In the genomic region with DNA sequence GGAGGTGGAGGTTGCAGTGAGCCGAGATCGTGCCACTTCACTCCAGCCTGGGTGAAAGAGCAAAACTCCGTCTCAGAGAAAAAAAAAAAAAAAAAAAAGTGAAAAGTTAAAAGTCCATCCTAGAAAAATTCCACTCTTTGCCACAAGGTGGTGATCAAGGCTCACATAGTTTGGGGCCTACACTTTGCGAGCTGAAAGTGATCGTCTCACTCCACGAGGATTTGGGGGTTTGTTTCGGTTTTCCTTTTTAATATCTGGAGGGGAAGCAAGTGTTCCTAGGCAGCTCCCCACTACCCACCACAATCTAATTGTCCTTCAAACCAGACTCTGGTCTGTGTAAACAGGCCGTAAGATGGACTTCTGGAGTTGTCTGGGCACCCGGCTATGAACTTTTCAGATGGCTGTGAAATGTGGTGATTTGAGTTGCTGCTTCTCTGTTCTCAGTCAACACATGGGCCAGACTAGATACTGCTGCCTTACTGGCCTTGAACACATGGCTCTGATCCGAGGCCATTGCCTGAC, we compare ENCODE assay signal across 1 cellular context.
TF ChIP-seq lines count a peak whose summit lies in the region.

No MANE protein-coding gene starts in this region.

TF ChIP-seq in SK-N-SH treated with all-trans-retinoic acid at 6 μM for 48 hours, 23 proteins besides CTCF, POLR2A, EP300 and RAD21 (continued from another document):
- TF ChIP-seq, protein P1, sequence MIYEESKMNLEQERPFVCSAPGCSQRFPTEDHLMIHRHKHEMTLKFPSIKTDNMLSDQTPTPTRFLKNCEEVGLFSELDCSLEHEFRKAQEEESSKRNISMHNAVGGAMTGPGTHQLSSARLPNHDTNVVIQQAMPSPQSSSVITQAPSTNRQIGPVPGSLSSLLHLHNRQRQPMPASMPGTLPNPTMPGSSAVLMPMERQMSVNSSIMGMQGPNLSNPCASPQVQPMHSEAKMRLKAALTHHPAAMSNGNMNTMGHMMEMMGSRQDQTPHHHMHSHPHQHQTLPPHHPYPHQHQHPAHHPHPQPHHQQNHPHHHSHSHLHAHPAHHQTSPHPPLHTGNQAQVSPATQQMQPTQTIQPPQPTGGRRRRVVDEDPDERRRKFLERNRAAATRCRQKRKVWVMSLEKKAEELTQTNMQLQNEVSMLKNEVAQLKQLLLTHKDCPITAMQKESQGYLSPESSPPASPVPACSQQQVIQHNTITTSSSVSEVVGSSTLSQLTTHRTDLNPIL (CRISPR knock-in tag; IDR thresholded peaks at IDR 0.05; ENCODE audit: low read depth) = no peak
- TF ChIP-seq ZC3H10 (CRISPR knock-in tag; IDR thresholded peaks at IDR 0.05) = no peak
